8 cellular contexts compared by ENCODE assay signal in genomic region chr10:28676968-28677888, GRCh38. TPM values are rescaled to one million over a fixed set of nuclear protein-coding genes. Genes with fewer than 3 reads are reported as not detected.
DNase-seq lines count a peak whose midpoint lies in the region; TF ChIP-seq lines count a peak whose summit lies in the region.

Gene BAMBI, plus strand, starts transcription at chr10:28677521. Its CDS starts 377 bp downstream, at chr10:28677898.

- H3K27me3 Mint-ChIP-seq in activated naive CD4-positive, alpha-beta T cell treated with anti-CD3 and anti-CD28 coated beads for 36 hours (ENCODE audit: low read depth) = peaks cover 53% of the 10 kb centered on the region

- H3K36me3 Mint-ChIP-seq in activated naive CD4-positive, alpha-beta T cell treated with anti-CD3 and anti-CD28 coated beads for 36 hours (ENCODE audit: low read depth) = no peaks in the 10 kb centered on the region

- peaks cover 23% of the 10 kb centered on the region for H3K4me1 Mint-ChIP-seq in activated naive CD4-positive, alpha-beta T cell treated with anti-CD3 and anti-CD28 coated beads for 36 hours (ENCODE audit: low read depth)

- TF ChIP-seq CTCF in LNCaP clone FGC (IDR thresholded peaks at IDR 0.05; ENCODE audit: control insufficient read depth, extremely low read depth, insufficient read depth) = peak; percentile 64

- no peaks in the 10 kb centered on the region for H3K9me3 Mint-ChIP-seq in activated naive CD4-positive, alpha-beta T cell treated with anti-CD3 and anti-CD28 coated beads for 36 hours

- intact Hi-C loops in activated naive CD4-positive, alpha-beta T cell treated with anti-CD3 and anti-CD28 coated beads for 36 hours (cut with micrococcal nuclease) = loop anchor here (1.0 to 10.0 kb wide), 8 partner anchors 50 to 728 kb away; no protein-coding TSS in a partner anchor

- H3K4me3 ChIP-seq in LNCaP clone FGC (ENCODE audit: low read depth, low read length) = peak within 1 kb of the TSS; percentile 71

- DNase-seq in GDM1 (lab: John Stamatoyannopoulos, UW) (peak; percentile 90), H4 (ENCODE audit: low spot score) (peak; percentile 62), LNCaP clone FGC (ENCODE audit: low read depth) (peak; percentile 58), SK-MEL-5 (ENCODE audit: low read depth, low spot score) (peak; percentile 85), globus pallidus (ENCODE audit: low spot score) (peak; percentile 96), occipital lobe (lab: John Stamatoyannopoulos, UW) (peak; percentile 86), superior temporal gyrus (ENCODE audit: extremely low spot score) (peak; percentile 93)
- peak; percentile 91 for DNase-seq in activated naive CD4-positive, alpha-beta T cell treated with anti-CD3 and anti-CD28 coated beads for 36 hours

- CTCF ChIA-PET in activated naive CD4-positive, alpha-beta T cell treated with anti-CD3 and anti-CD28 coated beads for 36 hours (lab: Charles Lee) = interaction anchor here (0.6 to 2.2 kb wide), 3 partner anchors 13 to 142 kb away, joined by 3 to 9 read pairs (median 4); no protein-coding TSS in a partner anchor

- peak within 1 kb of the TSS; percentile 73 for H3K4me3 Mint-ChIP-seq in activated naive CD4-positive, alpha-beta T cell treated with anti-CD3 and anti-CD28 coated beads for 36 hours

- in situ Hi-C loops in SK-MEL-5 (cut with HindIII; ENCODE audit: low pct_unique_long_range_greater_than_20kb, low sequenced_read_pairs) = no loop called here

- no peak within 1 kb of the TSS for H3K27ac Mint-ChIP-seq in activated naive CD4-positive, alpha-beta T cell treated with anti-CD3 and anti-CD28 coated beads for 36 hours

RNA-seq across cellular contexts. Expression of gene BAMBI, which starts in this region (rescaled TPM):
- total RNA-seq in H4 (2014; rRNA removed; shearing (Covaris generic)) = 51.3 and 58.9 TPM in 2 replicates
- 288 and 335 TPM in 2 replicates for total RNA-seq in SK-MEL-5 (2014; rRNA removed; shearing (Covaris generic))
- polyA plus RNA-seq in SK-MEL-5 (2015; cell fraction: cytosol; rRNA removed) = 241 and 282 TPM in 2 replicates
- 227 and 229 TPM in 2 replicates for polyA plus RNA-seq in SK-MEL-5 (2015; cell fraction: nucleus; rRNA removed)
- under 1 TPM; 0.57 to 0.59 TPM for total RNA-seq in activated naive CD4-positive, alpha-beta T cell treated with anti-CD3 and anti-CD28 coated beads for 36 hours
- total RNA-seq in occipital lobe = 2.3 TPM

Comparison
In these comparisons a context has a peak if more than half of its experiments do, and no peak if none do; other contexts are left out.
1. Peak in every context shown above with its lines: DNase-seq and H3K4me3 ChIP-seq.
2. RNA of gene BAMBI (total RNA-seq): 288 to 335 TPM in SK-MEL-5 and 51.3 to 58.9 TPM in H4; 2.3 TPM in occipital lobe (single experiment) and 0.57 to 0.59 TPM in activated naive CD4-positive, alpha-beta T cell treated with anti-CD3 and anti-CD28 coated beads for 36 hours; every median in the first group is over 10 times any median in the second.
3. Peak in DNase-seq in activated naive CD4-positive, alpha-beta T cell treated with anti-CD3 and anti-CD28 coated beads for 36 hours; RNA of the gene not detected or under 1 TPM.